ENCODE assay signal across 1 cellular context in the genomic region with DNA sequence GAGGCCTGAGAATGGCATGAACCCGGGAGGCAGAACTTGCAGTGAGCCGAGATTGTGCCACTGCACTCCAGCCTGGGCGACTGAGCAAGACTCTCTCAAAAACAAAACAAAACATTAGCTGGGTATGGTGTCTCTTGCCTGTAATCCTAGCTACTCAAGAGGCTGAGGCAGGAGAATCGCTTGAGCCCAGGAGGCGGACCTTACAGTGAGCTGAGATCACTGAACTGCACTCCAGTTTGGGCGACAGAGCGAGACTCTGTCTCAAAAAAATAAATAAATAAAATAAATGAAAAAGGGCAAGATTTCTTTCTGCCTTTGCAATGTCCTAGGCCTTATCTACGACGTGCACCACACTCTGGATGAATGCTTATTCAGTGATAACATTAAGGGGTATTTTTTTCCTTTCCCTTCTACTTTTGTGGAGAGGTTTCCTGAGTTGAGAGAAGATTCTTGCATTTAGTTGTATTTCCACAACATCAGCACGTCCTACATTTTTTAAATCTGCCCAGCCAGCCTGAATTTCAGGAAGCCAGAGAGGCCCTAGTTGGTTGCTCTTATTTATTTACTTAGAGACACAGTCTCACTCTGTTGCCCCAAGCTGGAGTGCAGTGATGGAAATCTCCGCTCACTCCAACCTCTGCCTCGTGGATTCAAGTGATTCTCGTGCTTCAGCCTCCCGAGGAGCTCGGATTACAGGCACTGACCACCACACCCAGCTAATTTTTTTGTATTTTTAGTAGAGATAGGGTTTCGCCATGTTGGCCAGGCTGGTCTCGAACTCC.
TF ChIP-seq lines count a peak whose summit lies in the region.

No MANE protein-coding gene starts in this region.

TF ChIP-seq in K562, 482 proteins besides CTCF, POLR2A, EP300 and RAD21 (continued from another document and continues in another):
- TF ChIP-seq, protein P1, sequence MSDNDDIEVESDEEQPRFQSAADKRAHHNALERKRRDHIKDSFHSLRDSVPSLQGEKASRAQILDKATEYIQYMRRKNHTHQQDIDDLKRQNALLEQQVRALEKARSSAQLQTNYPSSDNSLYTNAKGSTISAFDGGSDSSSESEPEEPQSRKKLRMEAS (CRISPR knock-in tag; IDR thresholded peaks at IDR 0.05): no peak
- TF ChIP-seq NFIC (IDR thresholded peaks at IDR 0.05) (0 out of 2 replicates have a peak, but pooled peaks have one; percentile 6), ASH1L (IDR thresholded peaks at IDR 0.05; ENCODE audit: borderline replicate concordance, low read depth, partially characterized antibody) (no peak), CBX1 (IDR thresholded peaks at IDR 0.05; ENCODE audit: low read depth) (no peak), HDAC2 (IDR thresholded peaks at IDR 0.05) (no peak), HNRNPLL (IDR thresholded peaks at IDR 0.05; ENCODE audit: low read depth, low read length, poor library complexity, severe bottlenecking) (no peak), ZNF174 (CRISPR knock-in tag; IDR thresholded peaks at IDR 0.05) (no peak), ZNF316 (IDR thresholded peaks at IDR 0.05) (no peak), MIER1 (IDR thresholded peaks at IDR 0.05; ENCODE audit: low read depth) (no peak), PCBP1 (IDR thresholded peaks at IDR 0.05; ENCODE audit: low read depth, low read length, poor library complexity, severe bottlenecking) (no peak), ZNF780A (CRISPR knock-in tag; IDR thresholded peaks at IDR 0.05) (no peak), HDAC3 (IDR thresholded peaks at IDR 0.05; ENCODE audit: borderline replicate concordance, partially characterized antibody) (no peak), ZBTB8A (IDR thresholded peaks at IDR 0.05; ENCODE audit: partially characterized antibody) (no peak), HDAC8 (tag; IDR thresholded peaks at IDR 0.05) (no peak), ZNF717 (CRISPR knock-in tag; IDR thresholded peaks at IDR 0.05) (no peak), MAFF (IDR thresholded peaks at IDR 0.05; ENCODE audit: low read length) (no peak), ZNF77 (CRISPR knock-in tag; IDR thresholded peaks at IDR 0.05) (no peak), BCL6 (CRISPR knock-in tag; IDR thresholded peaks at IDR 0.05) (no peak), NCOA1 (IDR thresholded peaks at IDR 0.05; ENCODE audit: low read depth) (no peak), ZNF766 (CRISPR knock-in tag; conservative IDR thresholded peaks at IDR 0.05) (0 out of 2 replicates have a peak, but pooled peaks have one; percentile 27), CCAR2 (IDR thresholded peaks at IDR 0.05; ENCODE audit: low read depth, low read length) (no peak), BRD9 (IDR thresholded peaks at IDR 0.05; ENCODE audit: low read depth, partially characterized antibody) (no peak), RCOR1 (IDR thresholded peaks at IDR 0.05; ENCODE audit: borderline replicate concordance in 1 of 2, low read depth in 2 of 2, low read length in 2 of 2) (0 out of 4 replicates have a peak, but pooled peaks of 1 of the 2 experiments have one; percentile 18), ZNF146 (CRISPR knock-in tag; IDR thresholded peaks at IDR 0.05; ENCODE audit: unreplicated experiment) (no peak), ZNF347 (CRISPR knock-in tag; IDR thresholded peaks at IDR 0.05; ENCODE audit: low read depth) (no peak), PHTF2 (CRISPR knock-in tag; IDR thresholded peaks at IDR 0.05) (no peak), GTF2A2 (tag; IDR thresholded peaks at IDR 0.05) (no peak), EHMT2 (IDR thresholded peaks at IDR 0.05) (no peak), MTF1 (CRISPR knock-in tag; IDR thresholded peaks at IDR 0.05; ENCODE audit: borderline replicate concordance) (no peak), POLR2B (IDR thresholded peaks at IDR 0.05; ENCODE audit: low read depth, partially characterized antibody) (no peak), GABPA (tag; conservative IDR thresholded peaks at IDR 0.05; ENCODE audit: low read depth) (no peak), ZNF232 (CRISPR knock-in tag; IDR thresholded peaks at IDR 0.05) (no peak)
- TF ChIP-seq, protein P2, sequence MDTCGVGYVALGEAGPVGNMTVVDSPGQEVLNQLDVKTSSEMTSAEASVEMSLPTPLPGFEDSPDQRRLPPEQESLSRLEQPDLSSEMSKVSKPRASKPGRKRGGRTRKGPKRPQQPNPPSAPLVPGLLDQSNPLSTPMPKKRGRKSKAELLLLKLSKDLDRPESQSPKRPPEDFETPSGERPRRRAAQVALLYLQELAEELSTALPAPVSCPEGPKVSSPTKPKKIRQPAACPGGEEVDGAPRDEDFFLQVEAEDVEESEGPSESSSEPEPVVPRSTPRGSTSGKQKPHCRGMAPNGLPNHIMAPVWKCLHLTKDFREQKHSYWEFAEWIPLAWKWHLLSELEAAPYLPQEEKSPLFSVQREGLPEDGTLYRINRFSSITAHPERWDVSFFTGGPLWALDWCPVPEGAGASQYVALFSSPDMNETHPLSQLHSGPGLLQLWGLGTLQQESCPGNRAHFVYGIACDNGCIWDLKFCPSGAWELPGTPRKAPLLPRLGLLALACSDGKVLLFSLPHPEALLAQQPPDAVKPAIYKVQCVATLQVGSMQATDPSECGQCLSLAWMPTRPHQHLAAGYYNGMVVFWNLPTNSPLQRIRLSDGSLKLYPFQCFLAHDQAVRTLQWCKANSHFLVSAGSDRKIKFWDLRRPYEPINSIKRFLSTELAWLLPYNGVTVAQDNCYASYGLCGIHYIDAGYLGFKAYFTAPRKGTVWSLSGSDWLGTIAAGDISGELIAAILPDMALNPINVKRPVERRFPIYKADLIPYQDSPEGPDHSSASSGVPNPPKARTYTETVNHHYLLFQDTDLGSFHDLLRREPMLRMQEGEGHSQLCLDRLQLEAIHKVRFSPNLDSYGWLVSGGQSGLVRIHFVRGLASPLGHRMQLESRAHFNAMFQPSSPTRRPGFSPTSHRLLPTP (IDR thresholded peaks at IDR 0.05; ENCODE audit: borderline replicate concordance, extremely low read depth, insufficient read length): no peak
- TF ChIP-seq, protein P3, sequence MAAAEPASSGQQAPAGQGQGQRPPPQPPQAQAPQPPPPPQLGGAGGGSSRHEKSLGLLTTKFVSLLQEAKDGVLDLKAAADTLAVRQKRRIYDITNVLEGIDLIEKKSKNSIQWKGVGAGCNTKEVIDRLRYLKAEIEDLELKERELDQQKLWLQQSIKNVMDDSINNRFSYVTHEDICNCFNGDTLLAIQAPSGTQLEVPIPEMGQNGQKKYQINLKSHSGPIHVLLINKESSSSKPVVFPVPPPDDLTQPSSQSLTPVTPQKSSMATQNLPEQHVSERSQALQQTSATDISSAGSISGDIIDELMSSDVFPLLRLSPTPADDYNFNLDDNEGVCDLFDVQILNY (CRISPR knock-in tag; IDR thresholded peaks at IDR 0.05): no peak
- TF ChIP-seq, protein P4, sequence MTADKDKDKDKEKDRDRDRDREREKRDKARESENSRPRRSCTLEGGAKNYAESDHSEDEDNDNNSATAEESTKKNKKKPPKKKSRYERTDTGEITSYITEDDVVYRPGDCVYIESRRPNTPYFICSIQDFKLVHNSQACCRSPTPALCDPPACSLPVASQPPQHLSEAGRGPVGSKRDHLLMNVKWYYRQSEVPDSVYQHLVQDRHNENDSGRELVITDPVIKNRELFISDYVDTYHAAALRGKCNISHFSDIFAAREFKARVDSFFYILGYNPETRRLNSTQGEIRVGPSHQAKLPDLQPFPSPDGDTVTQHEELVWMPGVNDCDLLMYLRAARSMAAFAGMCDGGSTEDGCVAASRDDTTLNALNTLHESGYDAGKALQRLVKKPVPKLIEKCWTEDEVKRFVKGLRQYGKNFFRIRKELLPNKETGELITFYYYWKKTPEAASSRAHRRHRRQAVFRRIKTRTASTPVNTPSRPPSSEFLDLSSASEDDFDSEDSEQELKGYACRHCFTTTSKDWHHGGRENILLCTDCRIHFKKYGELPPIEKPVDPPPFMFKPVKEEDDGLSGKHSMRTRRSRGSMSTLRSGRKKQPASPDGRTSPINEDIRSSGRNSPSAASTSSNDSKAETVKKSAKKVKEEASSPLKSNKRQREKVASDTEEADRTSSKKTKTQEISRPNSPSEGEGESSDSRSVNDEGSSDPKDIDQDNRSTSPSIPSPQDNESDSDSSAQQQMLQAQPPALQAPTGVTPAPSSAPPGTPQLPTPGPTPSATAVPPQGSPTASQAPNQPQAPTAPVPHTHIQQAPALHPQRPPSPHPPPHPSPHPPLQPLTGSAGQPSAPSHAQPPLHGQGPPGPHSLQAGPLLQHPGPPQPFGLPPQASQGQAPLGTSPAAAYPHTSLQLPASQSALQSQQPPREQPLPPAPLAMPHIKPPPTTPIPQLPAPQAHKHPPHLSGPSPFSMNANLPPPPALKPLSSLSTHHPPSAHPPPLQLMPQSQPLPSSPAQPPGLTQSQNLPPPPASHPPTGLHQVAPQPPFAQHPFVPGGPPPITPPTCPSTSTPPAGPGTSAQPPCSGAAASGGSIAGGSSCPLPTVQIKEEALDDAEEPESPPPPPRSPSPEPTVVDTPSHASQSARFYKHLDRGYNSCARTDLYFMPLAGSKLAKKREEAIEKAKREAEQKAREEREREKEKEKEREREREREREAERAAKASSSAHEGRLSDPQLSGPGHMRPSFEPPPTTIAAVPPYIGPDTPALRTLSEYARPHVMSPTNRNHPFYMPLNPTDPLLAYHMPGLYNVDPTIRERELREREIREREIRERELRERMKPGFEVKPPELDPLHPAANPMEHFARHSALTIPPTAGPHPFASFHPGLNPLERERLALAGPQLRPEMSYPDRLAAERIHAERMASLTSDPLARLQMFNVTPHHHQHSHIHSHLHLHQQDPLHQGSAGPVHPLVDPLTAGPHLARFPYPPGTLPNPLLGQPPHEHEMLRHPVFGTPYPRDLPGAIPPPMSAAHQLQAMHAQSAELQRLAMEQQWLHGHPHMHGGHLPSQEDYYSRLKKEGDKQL (CRISPR knock-in tag; IDR thresholded peaks at IDR 0.05; ENCODE audit: borderline replicate concordance): no peak
- TF ChIP-seq, protein P5, sequence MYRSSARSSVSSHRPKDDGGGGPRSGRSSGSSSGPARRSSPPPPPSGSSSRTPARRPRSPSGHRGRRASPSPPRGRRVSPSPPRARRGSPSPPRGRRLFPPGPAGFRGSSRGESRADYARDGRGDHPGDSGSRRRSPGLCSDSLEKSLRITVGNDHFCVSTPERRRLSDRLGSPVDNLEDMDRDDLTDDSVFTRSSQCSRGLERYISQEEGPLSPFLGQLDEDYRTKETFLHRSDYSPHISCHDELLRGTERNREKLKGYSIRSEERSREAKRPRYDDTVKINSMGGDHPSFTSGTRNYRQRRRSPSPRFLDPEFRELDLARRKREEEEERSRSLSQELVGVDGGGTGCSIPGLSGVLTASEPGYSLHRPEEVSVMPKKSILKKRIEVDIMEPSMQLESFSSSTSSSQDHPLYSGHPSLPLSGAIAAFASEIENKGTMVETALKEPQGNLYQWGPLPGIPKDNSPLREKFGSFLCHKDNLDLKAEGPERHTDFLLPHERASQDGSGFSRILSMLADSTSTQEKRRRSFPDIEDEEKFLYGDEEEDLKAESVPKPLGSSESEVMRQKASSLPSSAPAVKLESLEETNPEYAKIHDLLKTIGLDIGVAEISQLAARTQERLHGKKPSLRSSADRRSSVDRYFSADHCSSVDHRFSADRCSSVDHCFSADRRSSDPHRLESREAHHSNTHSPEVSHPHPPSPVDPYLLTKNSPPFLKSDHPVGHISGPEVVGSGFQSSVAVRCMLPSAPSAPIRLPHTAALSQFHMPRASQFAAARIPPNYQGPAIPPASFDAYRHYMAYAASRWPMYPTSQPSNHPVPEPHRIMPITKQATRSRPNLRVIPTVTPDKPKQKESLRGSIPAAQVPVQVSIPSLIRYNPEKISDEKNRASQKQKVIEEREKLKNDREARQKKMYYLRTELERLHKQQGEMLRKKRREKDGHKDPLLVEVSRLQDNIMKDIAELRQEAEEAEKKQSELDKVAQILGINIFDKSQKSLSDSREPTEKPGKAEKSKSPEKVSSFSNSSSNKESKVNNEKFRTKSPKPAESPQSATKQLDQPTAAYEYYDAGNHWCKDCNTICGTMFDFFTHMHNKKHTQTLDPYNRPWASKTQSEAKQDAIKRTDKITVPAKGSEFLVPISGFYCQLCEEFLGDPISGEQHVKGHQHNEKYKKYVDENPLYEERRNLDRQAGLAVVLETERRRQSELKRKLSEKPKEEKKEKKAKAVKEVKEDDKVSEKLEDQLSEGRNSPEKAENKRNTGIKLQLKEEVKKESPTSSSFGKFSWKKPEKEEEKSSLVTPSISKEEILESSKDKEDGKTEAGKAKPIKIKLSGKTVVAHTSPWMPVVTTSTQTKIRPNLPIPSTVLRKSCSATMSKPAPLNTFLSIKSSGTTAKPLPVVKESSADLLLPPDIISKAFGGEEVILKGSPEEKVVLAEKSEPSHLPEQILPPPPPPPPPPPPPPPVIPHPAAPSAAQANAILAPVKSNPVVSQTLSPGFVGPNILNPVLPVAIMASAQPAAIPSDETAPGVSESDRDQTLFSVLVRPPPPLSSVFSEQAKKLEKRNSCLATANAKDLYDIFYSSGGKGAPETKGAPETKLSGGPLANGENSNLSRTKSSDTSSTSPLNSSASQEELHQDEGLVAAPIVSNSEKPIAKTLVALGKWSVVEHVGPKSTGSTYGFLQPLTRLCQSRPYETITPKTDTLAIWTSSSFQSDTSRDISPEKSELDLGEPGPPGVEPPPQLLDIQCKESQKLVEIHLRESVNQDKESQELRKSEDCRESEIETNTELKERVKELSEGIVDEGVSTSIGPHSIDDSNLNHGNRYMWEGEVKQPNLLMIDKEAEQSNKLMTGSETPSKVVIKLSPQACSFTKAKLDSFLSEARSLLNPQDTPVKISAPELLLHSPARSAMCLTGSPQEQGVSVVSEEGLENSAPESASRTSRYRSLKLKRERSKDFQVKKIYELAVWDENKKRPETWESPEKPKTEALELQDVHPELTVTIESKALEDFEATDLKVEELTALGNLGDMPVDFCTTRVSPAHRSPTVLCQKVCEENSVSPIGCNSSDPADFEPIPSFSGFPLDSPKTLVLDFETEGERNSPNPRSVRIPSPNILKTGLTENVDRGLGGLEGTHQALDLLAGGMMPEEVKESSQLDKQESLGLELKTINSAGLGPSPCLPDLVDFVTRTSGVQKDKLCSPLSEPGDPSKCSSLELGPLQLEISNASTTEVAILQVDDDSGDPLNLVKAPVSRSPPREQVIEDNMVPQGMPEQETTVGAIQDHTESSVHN (IDR thresholded peaks at IDR 0.05; ENCODE audit: borderline replicate concordance in 1 of 2, low read depth in 1 of 2): no peak
- TF ChIP-seq, protein P6, sequence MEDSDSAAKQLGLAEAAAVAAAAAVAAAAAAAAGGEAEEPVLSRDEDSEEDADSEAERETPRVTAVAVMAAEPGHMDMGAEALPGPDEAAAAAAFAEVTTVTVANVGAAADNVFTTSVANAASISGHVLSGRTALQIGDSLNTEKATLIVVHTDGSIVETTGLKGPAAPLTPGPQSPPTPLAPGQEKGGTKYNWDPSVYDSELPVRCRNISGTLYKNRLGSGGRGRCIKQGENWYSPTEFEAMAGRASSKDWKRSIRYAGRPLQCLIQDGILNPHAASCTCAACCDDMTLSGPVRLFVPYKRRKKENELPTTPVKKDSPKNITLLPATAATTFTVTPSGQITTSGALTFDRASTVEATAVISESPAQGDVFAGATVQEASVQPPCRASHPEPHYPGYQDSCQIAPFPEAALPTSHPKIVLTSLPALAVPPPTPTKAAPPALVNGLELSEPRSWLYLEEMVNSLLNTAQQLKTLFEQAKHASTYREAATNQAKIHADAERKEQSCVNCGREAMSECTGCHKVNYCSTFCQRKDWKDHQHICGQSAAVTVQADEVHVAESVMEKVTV (CRISPR knock-in tag; IDR thresholded peaks at IDR 0.05): no peak
- TF ChIP-seq, protein P7, sequence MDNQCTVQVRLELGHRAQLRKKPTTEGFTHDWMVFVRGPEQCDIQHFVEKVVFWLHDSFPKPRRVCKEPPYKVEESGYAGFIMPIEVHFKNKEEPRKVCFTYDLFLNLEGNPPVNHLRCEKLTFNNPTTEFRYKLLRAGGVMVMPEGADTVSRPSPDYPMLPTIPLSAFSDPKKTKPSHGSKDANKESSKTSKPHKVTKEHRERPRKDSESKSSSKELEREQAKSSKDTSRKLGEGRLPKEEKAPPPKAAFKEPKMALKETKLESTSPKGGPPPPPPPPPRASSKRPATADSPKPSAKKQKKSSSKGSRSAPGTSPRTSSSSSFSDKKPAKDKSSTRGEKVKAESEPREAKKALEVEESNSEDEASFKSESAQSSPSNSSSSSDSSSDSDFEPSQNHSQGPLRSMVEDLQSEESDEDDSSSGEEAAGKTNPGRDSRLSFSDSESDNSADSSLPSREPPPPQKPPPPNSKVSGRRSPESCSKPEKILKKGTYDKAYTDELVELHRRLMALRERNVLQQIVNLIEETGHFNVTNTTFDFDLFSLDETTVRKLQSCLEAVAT (IDR thresholded peaks at IDR 0.05): no peak
